1 cellular context compared by ENCODE assay signal in the genomic region with DNA sequence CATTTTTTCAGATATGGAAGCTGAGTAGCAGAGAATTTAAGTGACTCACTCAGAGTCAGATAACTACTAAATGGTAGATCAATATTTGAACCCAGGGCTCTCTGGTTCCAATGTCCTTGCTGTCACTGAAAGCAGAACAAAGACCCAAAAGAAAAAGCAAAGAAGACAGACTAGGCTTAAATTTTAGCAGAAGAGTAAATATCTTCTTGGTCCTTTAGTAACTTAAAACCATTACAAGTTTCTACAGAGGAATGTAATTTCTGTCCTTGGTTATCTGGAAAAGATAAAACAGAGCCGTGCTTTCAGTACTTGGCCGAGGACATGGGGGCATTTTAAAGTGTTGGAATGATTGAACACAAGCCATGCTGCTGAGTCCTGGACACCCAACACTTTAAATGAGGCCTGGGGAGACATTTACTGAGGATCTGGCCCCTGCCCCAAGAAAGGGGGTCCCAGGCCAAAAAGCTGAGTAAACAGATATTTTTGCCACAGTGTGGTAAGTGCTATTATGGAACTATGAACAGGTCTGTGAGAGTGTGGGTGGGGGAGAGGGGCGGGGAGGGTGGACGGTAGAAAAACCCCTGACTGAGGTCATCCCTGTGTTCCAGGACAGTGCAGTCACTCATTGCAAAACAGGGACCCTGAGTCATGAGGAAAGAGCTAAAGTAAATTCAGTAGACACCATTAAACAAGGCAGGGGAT.
TF ChIP-seq lines count a peak whose summit lies in the region.

No MANE protein-coding gene starts in this region.

TF ChIP-seq in H1, 55 proteins besides CTCF, POLR2A, EP300 and RAD21 (continued from another document):
- TF ChIP-seq, protein P1, sequence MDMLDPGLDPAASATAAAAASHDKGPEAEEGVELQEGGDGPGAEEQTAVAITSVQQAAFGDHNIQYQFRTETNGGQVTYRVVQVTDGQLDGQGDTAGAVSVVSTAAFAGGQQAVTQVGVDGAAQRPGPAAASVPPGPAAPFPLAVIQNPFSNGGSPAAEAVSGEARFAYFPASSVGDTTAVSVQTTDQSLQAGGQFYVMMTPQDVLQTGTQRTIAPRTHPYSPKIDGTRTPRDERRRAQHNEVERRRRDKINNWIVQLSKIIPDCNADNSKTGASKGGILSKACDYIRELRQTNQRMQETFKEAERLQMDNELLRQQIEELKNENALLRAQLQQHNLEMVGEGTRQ (IDR thresholded peaks at IDR 0.05; ENCODE audit: low read length): no peak
- TF ChIP-seq RXRA (IDR thresholded peaks at IDR 0.05; ENCODE audit: insufficient read depth, low read depth, low read length) (no peak), POU5F1 (IDR thresholded peaks at IDR 0.05; ENCODE audit: low read depth, low read length) (no peak), GTF2F1 (IDR thresholded peaks at IDR 0.05; ENCODE audit: borderline replicate concordance, low read depth, low read length) (no peak), SAP30 (IDR thresholded peaks at IDR 0.05; ENCODE audit: insufficient read depth, insufficient replicate concordance, low read length) (no peak)
